In genomic region chr2:176097820-176098365, GRCh38 we compare ENCODE assay signal across 9 cellular contexts. TPM values are rescaled to one million over a fixed set of nuclear protein-coding genes. Genes with fewer than 3 reads are reported as not detected.
DNase-seq lines count a peak whose midpoint lies in the region; ATAC-seq, FAIRE-seq and TF ChIP-seq lines count a peak whose summit lies in the region.
"Had no signal": no experiment of that assay in that cellular context is flagged by ENCODE, and none has a peak within 500 bp of the region (broad histone marks: within the 10 kb centered on the region; RNA-seq: fewer than 3 reads in every experiment).

No MANE protein-coding gene starts in this region.

- H3K27me3 Mint-ChIP-seq in T-cell, result peaks cover 86 to 95% of the 10 kb centered on the region in 2 donors

- TF ChIP-seq EP300 in HepG2 (IDR thresholded peaks at IDR 0.05; ENCODE audit: low read depth in 2 of 2, low read length in 2 of 2) (no peak), HepG2 (CRISPR knock-in tag; IDR thresholded peaks at IDR 0.05; ENCODE audit: borderline replicate concordance) (no peak)

- no peak overlapping the region for H2AFZ ChIP-seq in HepG2 (ENCODE audit: low read length)

- 9% methylated on average over 18 of the region's 18 CpGs for WGBS in HepG2 (ENCODE audit: low lambda C conversion rate)
- 0% methylated on average over 17 of the region's 18 CpGs for WGBS in right lobe of liver (ENCODE audit: insufficient coverage, low coverage, low lambda C conversion rate, missing lambda C conversion rate)

- H3K4me1 Mint-ChIP-seq in T-cell, result peaks cover 26 to 29% (median 27%) of the 10 kb centered on the region in 3 donors

- CTCF ChIA-PET in HepG2 (lab: Yijun Ruan, JAX; ENCODE audit: low intra/inter-chr PET ratio, low total read pairs) (interaction anchor here (0.8 to 3.0 kb wide), 6 partner anchors 408 to 1398 kb away, joined by 3 to 33 read pairs (median 16); no protein-coding TSS in a partner anchor), T-cell (lab: Charles Lee) (interaction anchor here (0.6 to 4.1 kb wide), 13 partner anchors 9 to 1401 kb away, joined by 3 to 46 read pairs (median 3); no protein-coding TSS in a partner anchor)

- H4K20me1 ChIP-seq in HepG2 (ENCODE audit: insufficient read depth, low read length), result no peaks in the 10 kb centered on the region

- in situ Hi-C loops in HepG2 (cut with HindIII; ENCODE audit: extremely low pct_ligation_motif_present, low pct_unique_long_range_greater_than_20kb), result loop anchor here (5.0 kb wide), 2 partner anchors 411 to 731 kb away; no protein-coding TSS in a partner anchor

- TF ChIP-seq POLR2A in HepG2 (IDR thresholded peaks at IDR 0.05; ENCODE audit: insufficient read depth in 1 of 2, low read depth in 2 of 2, low read length in 2 of 2), result no peak
- no peak for TF ChIP-seq POLR2A in right lobe of liver (IDR thresholded peaks at IDR 0.05)
- peak in 1 of 2 donors; percentile 42 for TF ChIP-seq POLR2A in vagina (IDR thresholded peaks at IDR 0.05)
- no peak for TF ChIP-seq POLR2A in erythroblast (IDR thresholded peaks at IDR 0.05; ENCODE audit: low read length)

- H3K9me3 ChIP-seq in HepG2 (ENCODE audit: low read length) (no peaks in the 10 kb centered on the region), right lobe of liver (no peaks in the 10 kb centered on the region), lower lobe of right lung (no peaks in the 10 kb centered on the region), vagina (no peaks in the 10 kb centered on the region)

- H3K4me1 ChIP-seq in HepG2 (ENCODE audit: insufficient read depth, low read length), result peaks cover 17% of the 10 kb centered on the region
- H3K4me1 ChIP-seq in right lobe of liver, result peaks cover 0 to 19% (median 6%) of the 10 kb centered on the region in 4 donors
- peaks cover 26% of the 10 kb centered on the region for H3K4me1 ChIP-seq in lower lobe of right lung
- H3K4me1 ChIP-seq in vagina, result peaks cover 39% of the 10 kb centered on the region

- H3K36me3 Mint-ChIP-seq in T-cell, result no peaks in the 10 kb centered on the region

- intact Hi-C loops in HepG2 (cut with micrococcal nuclease; ENCODE audit: unreplicated experiment), result loop anchor here (1.0 to 5.0 kb wide), 6 partner anchors 408 to 896 kb away; no protein-coding TSS in a partner anchor
- intact Hi-C loops in right lobe of liver (cut with DNase I), result loop anchor here in 1 of 2 donors (10.0 kb wide), 1 partner anchor 743 kb away; no protein-coding TSS in a partner anchor
- intact Hi-C loops in lower lobe of right lung (cut with DNase I), result loop anchor here (10.0 kb wide), 1 partner anchor 403 kb away; no protein-coding TSS in a partner anchor
- intact Hi-C loops in vagina (cut with DNase I), result no loop called here

- H3K27ac ChIP-seq in HepG2 (ENCODE audit: extremely low read length, insufficient read depth, low read length), result no peak overlapping the region
- H3K27ac ChIP-seq in right lobe of liver, result no peak overlapping the region
- H3K27ac ChIP-seq in lower lobe of right lung, result no peak overlapping the region
- peak overlapping the region; percentile 91 for H3K27ac ChIP-seq in vagina

- peak overlapping the region; percentile 91 for H3K4me2 ChIP-seq in HepG2 (ENCODE audit: low read depth, low read length)

- TF ChIP-seq RAD21 in HepG2 (CRISPR knock-in tag; IDR thresholded peaks at IDR 0.05), result no peak

- H3K9me3 Mint-ChIP-seq in T-cell, result peaks cover 0 to 3% (median 0%) of the 10 kb centered on the region in 3 donors

- H3K4me3 ChIP-seq in HepG2 (replicated peaks in 1 of 3; ENCODE audit: insufficient read depth in 1 of 3, low read depth in 2 of 3, low read length in 3 of 3), result peak overlapping the region in 1 of 3 experiments; percentile 75; a peak in 1 of 6 replicates
- no peak overlapping the region for H3K4me3 ChIP-seq in right lobe of liver
- peak overlapping the region; percentile 54 for H3K4me3 ChIP-seq in lower lobe of right lung
- peak overlapping the region; percentile 48 to 54 for H3K4me3 ChIP-seq in vagina

- DNase-seq in HepG2 (ENCODE audit: low spot score) (no peak), right lobe of liver (no peak), T-cell (peak in 1 of 34 experiments; percentile 9), lower lobe of right lung (no peak), vagina (ENCODE audit: extremely low spot score in 2 of 2) (no peak), cerebellar cortex (ENCODE audit: low spot score) (no peak), erythroblast (lab: John Stamatoyannopoulos, UW) (no peak)
- DNase-seq: SIG-M5 had no signal

- peak overlapping the region in 1 of 2 donors; percentile 69 for H3K27ac Mint-ChIP-seq in T-cell

- POLR2A ChIA-PET in HepG2 (lab: Yijun Ruan, JAX), result no interaction called here
- POLR2A ChIA-PET in T-cell (lab: Charles Lee), result no interaction called here

- TF ChIP-seq CTCF in HepG2 (CRISPR knock-in tag; IDR thresholded peaks at IDR 0.05) (no peak), right lobe of liver (IDR thresholded peaks at IDR 0.05) (no peak), lower lobe of right lung (IDR thresholded peaks at IDR 0.05) (no peak), vagina (IDR thresholded peaks at IDR 0.05) (peak in 1 of 3 experiments; percentile 4)

- ATAC-seq in HepG2 (no peak), right lobe of liver (no peak), T-cell (replicated peaks in 1 of 4) (no peak), lower lobe of right lung (no peak), GM21576 (IDR thresholded peaks at IDR 0.05; ENCODE audit: unreplicated experiment) (no peak)

- H3K36me3 ChIP-seq in HepG2 (replicated peaks in 1 of 2; ENCODE audit: control insufficient read depth in 1 of 2, insufficient read depth in 2 of 2, low read length in 2 of 2) (no peaks in the 10 kb centered on the region), right lobe of liver (no peaks in the 10 kb centered on the region), lower lobe of right lung (no peaks in the 10 kb centered on the region), vagina (no peaks in the 10 kb centered on the region)

- H3K79me2 ChIP-seq in HepG2 (ENCODE audit: insufficient read depth, low read length), result no peaks in the 10 kb centered on the region

- no peak overlapping the region for H3K9ac ChIP-seq in HepG2 (ENCODE audit: insufficient read depth, low read depth, low read length)

- FAIRE-seq in HepG2 (lab: Jason Lieb, UNC), result no peak

- H3K27me3 ChIP-seq in HepG2 (ENCODE audit: control insufficient read depth in 1 of 2, insufficient read depth in 2 of 2, low read length in 2 of 2) (peaks cover 28 to 98% of the 10 kb centered on the region in 2 experiments), right lobe of liver (peaks cover 20 to 92% of the 10 kb centered on the region in 2 donors), lower lobe of right lung (ENCODE audit: low read depth) (peaks cover 98% of the 10 kb centered on the region), vagina (no peaks in the 10 kb centered on the region)

- no TSS peak for BruUV-seq in HepG2 (replicated peaks; lab: Mats Ljungman, UMichigan)

- H3K4me3 Mint-ChIP-seq in T-cell, result peak overlapping the region; percentile 66 to 75 (median 71)

RNA-seq across cellular contexts. Expression of gene HOXD12, which starts 1.7 kb away (rescaled TPM):
- total RNA-seq in HepG2 (2016; rRNA removed; fragmentation: Illumina TruSeq; extraction: Trizol) (not detected in 2 replicates), right lobe of liver (not detected), T-cell (not detected), lower lobe of right lung (not detected), vagina (1.7 TPM)
- total RNA-seq in HepG2 (2016; cell fraction: cytosol; rRNA removed; fragmentation: Illumina TruSeq; extraction: Trizol; ENCODE audit: low read depth), result not detected in 2 replicates
- total RNA-seq in HepG2 (2016; cell fraction: insoluble cytoplasmic fraction; rRNA removed; fragmentation: Illumina TruSeq; extraction: Trizol), result not detected in 2 replicates
- total RNA-seq in HepG2 (2016; cell fraction: membrane; rRNA removed; fragmentation: Illumina TruSeq; extraction: Trizol), result not detected in 2 replicates
- total RNA-seq in HepG2 (2016; cell fraction: nucleus; rRNA removed; fragmentation: Illumina TruSeq; extraction: Trizol), result not detected in 2 replicates
- not detected in 2 replicates for polyA plus RNA-seq in HepG2 (2011; rRNA removed)
- not detected in 2 replicates for polyA plus RNA-seq in HepG2 (2011; cell fraction: cytosol; rRNA removed)
- polyA plus RNA-seq in HepG2 (2011; cell fraction: nucleus; rRNA removed), result not detected in 2 replicates
- polyA plus RNA-seq in HepG2 (2012), result not detected in 2 replicates
- polyA plus RNA-seq in HepG2 (2016; cell fraction: cytosol; fragmentation: Illumina TruSeq; extraction: Trizol; ENCODE audit: low read depth), result not detected in 2 replicates
- polyA plus RNA-seq in HepG2 (2016; cell fraction: insoluble cytoplasmic fraction; fragmentation: Illumina TruSeq; extraction: Trizol; ENCODE audit: low read depth), result not detected in 2 replicates
- not detected in 2 replicates for polyA plus RNA-seq in HepG2 (2016; cell fraction: membrane; fragmentation: Illumina TruSeq; extraction: Trizol; ENCODE audit: low read depth)
- not detected in 2 replicates for polyA plus RNA-seq in HepG2 (2016; cell fraction: nucleus; fragmentation: Illumina TruSeq; extraction: Trizol; ENCODE audit: insufficient read depth, low read depth)
- polyA minus RNA-seq in HepG2 (2011; rRNA and poly(A)+ RNA removed; ENCODE audit: low replicate concordance), result not detected in 2 replicates
- not detected in 2 replicates for polyA minus RNA-seq in HepG2 (2011; cell fraction: cytosol; rRNA and poly(A)+ RNA removed)
- polyA minus RNA-seq in HepG2 (2011; cell fraction: nucleus; rRNA and poly(A)+ RNA removed), result not detected in 2 replicates

RNA-seq across cellular contexts. Expression of gene HOXD13, which starts 5.4 kb away (rescaled TPM):
- total RNA-seq in HepG2 (2016; rRNA removed; fragmentation: Illumina TruSeq; extraction: Trizol) (not detected in 2 replicates), right lobe of liver (not detected), T-cell (not detected), lower lobe of right lung (not detected), vagina (15.7 TPM)
- not detected in 2 replicates for total RNA-seq in HepG2 (2016; cell fraction: cytosol; rRNA removed; fragmentation: Illumina TruSeq; extraction: Trizol; ENCODE audit: low read depth)
- total RNA-seq in HepG2 (2016; cell fraction: insoluble cytoplasmic fraction; rRNA removed; fragmentation: Illumina TruSeq; extraction: Trizol), result not detected in 2 replicates
- not detected in 2 replicates for total RNA-seq in HepG2 (2016; cell fraction: membrane; rRNA removed; fragmentation: Illumina TruSeq; extraction: Trizol)
- total RNA-seq in HepG2 (2016; cell fraction: nucleus; rRNA removed; fragmentation: Illumina TruSeq; extraction: Trizol), result not detected in 2 replicates
- polyA plus RNA-seq in HepG2 (2011; rRNA removed), result not detected in 2 replicates
- not detected in 2 replicates for polyA plus RNA-seq in HepG2 (2011; cell fraction: cytosol; rRNA removed)
- polyA plus RNA-seq in HepG2 (2011; cell fraction: nucleus; rRNA removed), result not detected in 2 replicates
- not detected in 2 replicates for polyA plus RNA-seq in HepG2 (2012)
- polyA plus RNA-seq in HepG2 (2016; cell fraction: cytosol; fragmentation: Illumina TruSeq; extraction: Trizol; ENCODE audit: low read depth), result not detected in 2 replicates
- not detected in 2 replicates for polyA plus RNA-seq in HepG2 (2016; cell fraction: insoluble cytoplasmic fraction; fragmentation: Illumina TruSeq; extraction: Trizol; ENCODE audit: low read depth)
- polyA plus RNA-seq in HepG2 (2016; cell fraction: membrane; fragmentation: Illumina TruSeq; extraction: Trizol; ENCODE audit: low read depth), result not detected in 2 replicates
- polyA plus RNA-seq in HepG2 (2016; cell fraction: nucleus; fragmentation: Illumina TruSeq; extraction: Trizol; ENCODE audit: insufficient read depth, low read depth), result not detected in 2 replicates
- polyA minus RNA-seq in HepG2 (2011; rRNA and poly(A)+ RNA removed; ENCODE audit: low replicate concordance), result not detected in 2 replicates
- polyA minus RNA-seq in HepG2 (2011; cell fraction: cytosol; rRNA and poly(A)+ RNA removed), result not detected in 2 replicates
- not detected in 2 replicates for polyA minus RNA-seq in HepG2 (2011; cell fraction: nucleus; rRNA and poly(A)+ RNA removed)

RNA-seq across cellular contexts. Expression of gene HOXD11, which starts 9.2 kb away (rescaled TPM):
- total RNA-seq in HepG2 (2016; rRNA removed; fragmentation: Illumina TruSeq; extraction: Trizol) (not detected in 2 replicates), right lobe of liver (not detected), T-cell (not detected), lower lobe of right lung (not detected), vagina (19.4 TPM)
- not detected in 2 replicates for total RNA-seq in HepG2 (2016; cell fraction: cytosol; rRNA removed; fragmentation: Illumina TruSeq; extraction: Trizol; ENCODE audit: low read depth)
- not detected in 2 replicates for total RNA-seq in HepG2 (2016; cell fraction: insoluble cytoplasmic fraction; rRNA removed; fragmentation: Illumina TruSeq; extraction: Trizol)
- total RNA-seq in HepG2 (2016; cell fraction: membrane; rRNA removed; fragmentation: Illumina TruSeq; extraction: Trizol), result not detected in 2 replicates
- not detected in 2 replicates for total RNA-seq in HepG2 (2016; cell fraction: nucleus; rRNA removed; fragmentation: Illumina TruSeq; extraction: Trizol)
- not detected in 2 replicates for polyA plus RNA-seq in HepG2 (2011; rRNA removed)
- not detected in 2 replicates for polyA plus RNA-seq in HepG2 (2011; cell fraction: cytosol; rRNA removed)
- not detected in 2 replicates for polyA plus RNA-seq in HepG2 (2011; cell fraction: nucleus; rRNA removed)
- not detected in 2 replicates for polyA plus RNA-seq in HepG2 (2012)
- polyA plus RNA-seq in HepG2 (2016; cell fraction: cytosol; fragmentation: Illumina TruSeq; extraction: Trizol; ENCODE audit: low read depth), result not detected in 2 replicates
- not detected in 2 replicates for polyA plus RNA-seq in HepG2 (2016; cell fraction: insoluble cytoplasmic fraction; fragmentation: Illumina TruSeq; extraction: Trizol; ENCODE audit: low read depth)
- not detected in 2 replicates for polyA plus RNA-seq in HepG2 (2016; cell fraction: membrane; fragmentation: Illumina TruSeq; extraction: Trizol; ENCODE audit: low read depth)
- polyA plus RNA-seq in HepG2 (2016; cell fraction: nucleus; fragmentation: Illumina TruSeq; extraction: Trizol; ENCODE audit: insufficient read depth, low read depth), result not detected in 2 replicates
- polyA minus RNA-seq in HepG2 (2011; rRNA and poly(A)+ RNA removed; ENCODE audit: low replicate concordance), result 0.72 TPM in 1 of 2 replicates, not detected in the other
- not detected in 2 replicates for polyA minus RNA-seq in HepG2 (2011; cell fraction: cytosol; rRNA and poly(A)+ RNA removed)
- polyA minus RNA-seq in HepG2 (2011; cell fraction: nucleus; rRNA and poly(A)+ RNA removed), result not detected in 2 replicates

RNA-seq across cellular contexts. Expression of gene EVX2, which starts 14.1 kb away (rescaled TPM):
- total RNA-seq in HepG2 (2016; rRNA removed; fragmentation: Illumina TruSeq; extraction: Trizol), result not detected in 2 replicates
- total RNA-seq in HepG2 (2016; cell fraction: cytosol; rRNA removed; fragmentation: Illumina TruSeq; extraction: Trizol; ENCODE audit: low read depth), result not detected in 2 replicates
- not detected in 2 replicates for total RNA-seq in HepG2 (2016; cell fraction: insoluble cytoplasmic fraction; rRNA removed; fragmentation: Illumina TruSeq; extraction: Trizol)
- not detected in 2 replicates for total RNA-seq in HepG2 (2016; cell fraction: membrane; rRNA removed; fragmentation: Illumina TruSeq; extraction: Trizol)
- not detected in 2 replicates for total RNA-seq in HepG2 (2016; cell fraction: nucleus; rRNA removed; fragmentation: Illumina TruSeq; extraction: Trizol)
- polyA plus RNA-seq in HepG2 (2011; rRNA removed), result not detected in 2 replicates
- not detected in 2 replicates for polyA plus RNA-seq in HepG2 (2011; cell fraction: cytosol; rRNA removed)
- polyA plus RNA-seq in HepG2 (2011; cell fraction: nucleus; rRNA removed), result not detected in 2 replicates
- polyA plus RNA-seq in HepG2 (2012), result not detected in 2 replicates
- not detected in 2 replicates for polyA plus RNA-seq in HepG2 (2016; cell fraction: cytosol; fragmentation: Illumina TruSeq; extraction: Trizol; ENCODE audit: low read depth)
- not detected in 2 replicates for polyA plus RNA-seq in HepG2 (2016; cell fraction: insoluble cytoplasmic fraction; fragmentation: Illumina TruSeq; extraction: Trizol; ENCODE audit: low read depth)
- polyA plus RNA-seq in HepG2 (2016; cell fraction: membrane; fragmentation: Illumina TruSeq; extraction: Trizol; ENCODE audit: low read depth), result not detected in 2 replicates
- not detected in 2 replicates for polyA plus RNA-seq in HepG2 (2016; cell fraction: nucleus; fragmentation: Illumina TruSeq; extraction: Trizol; ENCODE audit: insufficient read depth, low read depth)
- polyA minus RNA-seq in HepG2 (2011; rRNA and poly(A)+ RNA removed; ENCODE audit: low replicate concordance), result not detected in 2 replicates
- polyA minus RNA-seq in HepG2 (2011; cell fraction: cytosol; rRNA and poly(A)+ RNA removed), result not detected in 2 replicates
- polyA minus RNA-seq in HepG2 (2011; cell fraction: nucleus; rRNA and poly(A)+ RNA removed), result not detected in 2 replicates
- not detected for total RNA-seq in right lobe of liver
- total RNA-seq in T-cell, result not detected
- not detected for total RNA-seq in lower lobe of right lung
- total RNA-seq in vagina, result 0.98 TPM

RNA-seq across cellular contexts. Expression of gene HOXD10, which starts 18.7 kb away (rescaled TPM):
- total RNA-seq in HepG2 (2016; rRNA removed; fragmentation: Illumina TruSeq; extraction: Trizol) (not detected in 2 replicates), right lobe of liver (not detected), T-cell (not detected), lower lobe of right lung (not detected), vagina (19.6 TPM)
- not detected in 2 replicates for total RNA-seq in HepG2 (2016; cell fraction: cytosol; rRNA removed; fragmentation: Illumina TruSeq; extraction: Trizol; ENCODE audit: low read depth)
- total RNA-seq in HepG2 (2016; cell fraction: insoluble cytoplasmic fraction; rRNA removed; fragmentation: Illumina TruSeq; extraction: Trizol), result not detected in 2 replicates
- not detected in 2 replicates for total RNA-seq in HepG2 (2016; cell fraction: membrane; rRNA removed; fragmentation: Illumina TruSeq; extraction: Trizol)
- total RNA-seq in HepG2 (2016; cell fraction: nucleus; rRNA removed; fragmentation: Illumina TruSeq; extraction: Trizol), result not detected in 2 replicates
- polyA plus RNA-seq in HepG2 (2011; rRNA removed), result not detected in 2 replicates
- not detected in 2 replicates for polyA plus RNA-seq in HepG2 (2011; cell fraction: cytosol; rRNA removed)
- polyA plus RNA-seq in HepG2 (2011; cell fraction: nucleus; rRNA removed), result not detected in 2 replicates
- polyA plus RNA-seq in HepG2 (2012), result not detected in 2 replicates
- polyA plus RNA-seq in HepG2 (2016; cell fraction: cytosol; fragmentation: Illumina TruSeq; extraction: Trizol; ENCODE audit: low read depth), result not detected in 2 replicates
- not detected in 2 replicates for polyA plus RNA-seq in HepG2 (2016; cell fraction: insoluble cytoplasmic fraction; fragmentation: Illumina TruSeq; extraction: Trizol; ENCODE audit: low read depth)
- polyA plus RNA-seq in HepG2 (2016; cell fraction: membrane; fragmentation: Illumina TruSeq; extraction: Trizol; ENCODE audit: low read depth), result not detected in 2 replicates
- polyA plus RNA-seq in HepG2 (2016; cell fraction: nucleus; fragmentation: Illumina TruSeq; extraction: Trizol; ENCODE audit: insufficient read depth, low read depth), result not detected in 2 replicates
- polyA minus RNA-seq in HepG2 (2011; rRNA and poly(A)+ RNA removed; ENCODE audit: low replicate concordance), result not detected in 2 replicates
- polyA minus RNA-seq in HepG2 (2011; cell fraction: cytosol; rRNA and poly(A)+ RNA removed), result not detected in 2 replicates
- not detected in 2 replicates for polyA minus RNA-seq in HepG2 (2011; cell fraction: nucleus; rRNA and poly(A)+ RNA removed)

Comparison
In these comparisons a context has a peak if more than half of its experiments do, and no peak if none do; other contexts are left out.
1. H3K4me3 ChIP-seq: peak in lower lobe of right lung (single experiment) and vagina (2 of 2); none in right lobe of liver (0 of 3).
2. RNA of gene HOXD13, which starts 5.4 kb away (total RNA-seq): 15.7 TPM in vagina (single experiment); not detected in HepG2, not detected in right lobe of liver, not detected in T-cell and not detected in lower lobe of right lung (single experiment); every median in the first group is over 10 times any median in the second.
3. RNA of gene HOXD11, which starts 9.2 kb away (total RNA-seq): 19.4 TPM in vagina (single experiment); not detected in HepG2, not detected in right lobe of liver, not detected in T-cell and not detected in lower lobe of right lung (single experiment); every median in the first group is over 10 times any median in the second.